In genomic region chr17:6753006-6753445, GRCh38 we compare ENCODE assay signal across 8 cellular contexts. TPM values are rescaled to one million over a fixed set of nuclear protein-coding genes. Genes with fewer than 3 reads are reported as not detected.
DNase-seq lines count a peak whose midpoint lies in the region; ATAC-seq and TF ChIP-seq lines count a peak whose summit lies in the region.

No MANE protein-coding gene starts in this region.

- DNase-seq in Ammon's horn (ENCODE audit: low spot score): peak; percentile 53
- DNase-seq in Kasumi-1 (lab: John Stamatoyannopoulos, UW): peak; percentile 62
- DNase-seq in activated T-helper 9 cell treated with anti-CD3 and anti-CD28 coated beads, Interleukin-2, amount 50 U/mL, for 16 hours (ENCODE audit: low read depth): peak; percentile 25
- peak; percentile 80 for DNase-seq in Right ventricle myocardium inferior (ENCODE audit: missing footprints)
- peak; percentile 59 to 72 for DNase-seq in psoas muscle
- no peak for DNase-seq in NCI-H524 (lab: John Stamatoyannopoulos, UW)

- no peak overlapping the region for H3K4me3 ChIP-seq in psoas muscle

- H3K27ac ChIP-seq in psoas muscle: peak overlapping the region; percentile 75

- H3K27me3 ChIP-seq in psoas muscle (ENCODE audit: insufficient read depth in 3 of 3, low read length in 2 of 3): peaks cover 0 to 7% (median 2%) of the 10 kb centered on the region in 3 donors

- ATAC-seq in Right ventricle myocardium inferior (peak; percentile 50), psoas muscle (peak; percentile 57 to 81 (median 70)), GM18867 (IDR thresholded peaks at IDR 0.05; ENCODE audit: unreplicated experiment) (no peak), HG03139 (IDR thresholded peaks at IDR 0.05; ENCODE audit: unreplicated experiment) (no peak)

- H3K4me1 ChIP-seq in psoas muscle: peaks cover 5% of the 10 kb centered on the region

- intact Hi-C loops in Right ventricle myocardium inferior (cut with DNase I): no loop called here
- intact Hi-C loops in psoas muscle (cut with DNase I): no loop called here

- no peaks in the 10 kb centered on the region for H3K9me3 ChIP-seq in psoas muscle

- WGBS in psoas muscle, 3 donors: 7 to 17% (median 13%) methylated on average over 9 of the region's 9 CpGs

- TF ChIP-seq CTCF in psoas muscle (IDR thresholded peaks at IDR 0.05): no peak

- H3K36me3 ChIP-seq in psoas muscle (ENCODE audit: insufficient read depth in 1 of 2, low read depth in 1 of 2): no peaks in the 10 kb centered on the region

RNA-seq across cellular contexts. Expression of gene XAF1, which starts 2.8 kb away (rescaled TPM):
- total RNA-seq in Right ventricle myocardium inferior (16.8 TPM), psoas muscle (10 to 100 TPM in 2 of 4 donors, 1 to 10 TPM in 2; 6.9 to 14.0 (median 9.8) TPM)
- 1 to 10 TPM; 3.7 to 7.4 (median 7.4) TPM for polyA plus RNA-seq in psoas muscle

RNA-seq across cellular contexts. Expression of gene FBXO39, which starts 23.0 kb away (rescaled TPM):
- not detected for total RNA-seq in Right ventricle myocardium inferior
- under 1 TPM in 2 of 4 donors, not detected in 2; 0.30 to 0.34 TPM for total RNA-seq in psoas muscle
- under 1 TPM in 2 of 3 donors, not detected in 1; 0.01 to 0.18 TPM for polyA plus RNA-seq in psoas muscle

RNA-seq across cellular contexts. Expression of gene SLC13A5, which starts 39.9 kb away (rescaled TPM):
- total RNA-seq in Right ventricle myocardium inferior (not detected), psoas muscle (under 1 TPM in 1 of 4 donors, not detected in 3; 0.17 TPM)
- polyA plus RNA-seq in psoas muscle: under 1 TPM in 2 of 3 donors, not detected in 1; 0.01 to 0.03 TPM

Comparison
In these comparisons a context has a peak if more than half of its experiments do, and no peak if none do; other contexts are left out.
1. DNase-seq: peak in Ammon's horn (single experiment), Kasumi-1 (2 of 2), activated T-helper 9 cell treated with anti-CD3 and anti-CD28 coated beads, Interleukin-2, amount 50 U/mL, for 16 hours (single experiment), Right ventricle myocardium inferior (single experiment) and psoas muscle (2 of 2); none in NCI-H524 (0 of 2).
2. ATAC-seq: peak in Right ventricle myocardium inferior (single experiment) and psoas muscle (4 of 4); none in GM18867 (single experiment) and HG03139 (single experiment).